In genomic region chr5:43631182-43631910, GRCh38 we compare ENCODE assay signal across 8 cellular contexts. TPM values are rescaled to one million over a fixed set of nuclear protein-coding genes. Genes with fewer than 3 reads are reported as not detected.
DNase-seq lines count a peak whose midpoint lies in the region; ATAC-seq and TF ChIP-seq lines count a peak whose summit lies in the region.

No MANE protein-coding gene starts in this region.

- H3K27me3 Mint-ChIP-seq in nephron (ENCODE audit: low read depth), result no peaks in the 10 kb centered on the region

- no peaks in the 10 kb centered on the region for H3K9me3 Mint-ChIP-seq in nephron

- no peak overlapping the region for H3K4me3 ChIP-seq in fibroblast of mammary gland (ENCODE audit: control insufficient read depth, low read depth, low read length)

- peak; percentile 63 for TF ChIP-seq CTCF in fibroblast of mammary gland (conservative IDR thresholded peaks at IDR 0.05; ENCODE audit: control insufficient read depth, insufficient read depth, low read depth, low read length)
- peak; percentile 63 to 69 (median 68) for TF ChIP-seq CTCF in nephron (IDR thresholded peaks at IDR 0.05; ENCODE audit: unreplicated experiment in 3 of 3)

- peak overlapping the region in 2 of 3 experiments; percentile 3 to 50 for H3K27ac Mint-ChIP-seq in nephron

- H3K36me3 Mint-ChIP-seq in nephron (ENCODE audit: low read depth), result peaks cover 51% of the 10 kb centered on the region

- ATAC-seq in GM21528 (IDR thresholded peaks at IDR 0.05; ENCODE audit: low FRiP score, unreplicated experiment), result peak; percentile 84

- in situ Hi-C loops in G401 (cut with HindIII; ENCODE audit: low sequenced_read_pairs), result no loop called here

- no peak overlapping the region for H3K4me3 Mint-ChIP-seq in nephron

- H3K4me1 Mint-ChIP-seq in nephron, result peaks cover 20% of the 10 kb centered on the region

- peak; percentile 94 for DNase-seq in G401 (ENCODE audit: low spot score)
- DNase-seq in HS-5 (ENCODE audit: low read depth), result peak; percentile 57
- peak; percentile 93 for DNase-seq in NCI-H748 treated with DMSO at 0.1 percent for 48 hours (lab: John Stamatoyannopoulos, UW)
- DNase-seq in activated CD8-positive, alpha-beta memory T cell treated with anti-CD3 and anti-CD28 coated beads, Interleukin-2, amount 50 U/mL, for 1 hour (ENCODE audit: extremely low read depth), result peak; percentile 4
- DNase-seq in fibroblast of mammary gland (ENCODE audit: low read depth), result peak; percentile 87
- DNase-seq in NCI-H1048 (lab: John Stamatoyannopoulos, UW), result no peak

RNA-seq across cellular contexts. Expression of gene NNT, which starts 28.4 kb away (rescaled TPM):
- total RNA-seq in G401 (2014; rRNA removed; shearing (Covaris generic)), result 13.4 and 18.1 TPM in 2 replicates
